1 cellular context compared by ENCODE assay signal in the genomic region with DNA sequence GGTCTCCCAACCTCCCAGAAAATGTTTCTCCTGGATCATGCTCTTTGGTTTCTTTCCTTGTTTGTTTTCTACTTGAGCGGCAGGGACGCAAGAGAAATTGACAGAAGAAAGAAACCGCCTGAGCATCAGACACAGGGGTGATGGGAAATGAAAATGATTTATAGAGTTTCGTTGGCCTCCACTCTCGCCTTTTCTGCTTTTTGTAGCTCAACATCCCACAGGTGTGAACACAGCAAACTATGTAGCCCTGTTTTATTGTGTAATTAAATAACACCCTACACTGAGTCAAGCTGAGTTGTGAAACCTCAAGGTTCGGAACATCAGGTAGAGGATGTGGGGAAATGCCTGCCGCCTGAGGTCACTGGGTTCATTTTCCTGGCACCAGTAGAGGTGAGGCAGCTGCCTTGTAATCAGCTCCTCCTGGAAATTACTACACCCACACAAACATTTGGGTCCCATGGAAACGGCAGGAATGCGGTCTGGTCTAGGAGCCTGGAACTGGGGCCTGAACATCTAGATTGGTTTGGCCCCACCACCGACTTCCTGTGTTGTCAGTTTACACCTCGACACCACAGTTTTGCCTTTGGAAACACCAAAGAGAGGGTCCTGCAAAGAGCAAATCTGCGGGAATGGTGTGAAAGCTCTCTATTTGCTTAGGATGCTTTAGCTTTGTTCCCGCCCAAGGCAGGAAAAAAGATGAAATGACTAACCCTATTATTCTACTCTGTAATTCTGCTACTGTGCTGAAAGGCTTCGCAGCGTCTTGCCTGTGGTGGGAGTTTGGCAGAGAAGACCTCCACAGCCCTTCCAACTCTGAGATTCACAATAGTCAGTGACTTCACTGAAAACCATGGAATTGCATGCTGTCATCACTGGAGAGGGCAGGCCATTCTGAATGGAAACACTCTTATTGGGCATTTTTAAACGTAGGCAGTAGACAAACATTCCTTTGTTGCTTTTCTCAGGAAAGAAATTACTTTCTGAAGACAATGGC.
TF ChIP-seq lines count a peak whose summit lies in the region.

No MANE protein-coding gene starts in this region.

TF ChIP-seq in Ishikawa, 13 proteins besides CTCF, POLR2A, EP300 and RAD21 (continued from another document):
- TF ChIP-seq, protein P1, sequence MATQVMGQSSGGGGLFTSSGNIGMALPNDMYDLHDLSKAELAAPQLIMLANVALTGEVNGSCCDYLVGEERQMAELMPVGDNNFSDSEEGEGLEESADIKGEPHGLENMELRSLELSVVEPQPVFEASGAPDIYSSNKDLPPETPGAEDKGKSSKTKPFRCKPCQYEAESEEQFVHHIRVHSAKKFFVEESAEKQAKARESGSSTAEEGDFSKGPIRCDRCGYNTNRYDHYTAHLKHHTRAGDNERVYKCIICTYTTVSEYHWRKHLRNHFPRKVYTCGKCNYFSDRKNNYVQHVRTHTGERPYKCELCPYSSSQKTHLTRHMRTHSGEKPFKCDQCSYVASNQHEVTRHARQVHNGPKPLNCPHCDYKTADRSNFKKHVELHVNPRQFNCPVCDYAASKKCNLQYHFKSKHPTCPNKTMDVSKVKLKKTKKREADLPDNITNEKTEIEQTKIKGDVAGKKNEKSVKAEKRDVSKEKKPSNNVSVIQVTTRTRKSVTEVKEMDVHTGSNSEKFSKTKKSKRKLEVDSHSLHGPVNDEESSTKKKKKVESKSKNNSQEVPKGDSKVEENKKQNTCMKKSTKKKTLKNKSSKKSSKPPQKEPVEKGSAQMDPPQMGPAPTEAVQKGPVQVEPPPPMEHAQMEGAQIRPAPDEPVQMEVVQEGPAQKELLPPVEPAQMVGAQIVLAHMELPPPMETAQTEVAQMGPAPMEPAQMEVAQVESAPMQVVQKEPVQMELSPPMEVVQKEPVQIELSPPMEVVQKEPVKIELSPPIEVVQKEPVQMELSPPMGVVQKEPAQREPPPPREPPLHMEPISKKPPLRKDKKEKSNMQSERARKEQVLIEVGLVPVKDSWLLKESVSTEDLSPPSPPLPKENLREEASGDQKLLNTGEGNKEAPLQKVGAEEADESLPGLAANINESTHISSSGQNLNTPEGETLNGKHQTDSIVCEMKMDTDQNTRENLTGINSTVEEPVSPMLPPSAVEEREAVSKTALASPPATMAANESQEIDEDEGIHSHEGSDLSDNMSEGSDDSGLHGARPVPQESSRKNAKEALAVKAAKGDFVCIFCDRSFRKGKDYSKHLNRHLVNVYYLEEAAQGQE (IDR thresholded peaks at IDR 0.05; ENCODE audit: low read depth): no peak
- TF ChIP-seq FOXM1 (IDR thresholded peaks at IDR 0.05; ENCODE audit: borderline replicate concordance, low read depth) (no peak), TAF1 (IDR thresholded peaks at IDR 0.05; ENCODE audit: low read depth) (no peak), NFIC (IDR thresholded peaks at IDR 0.05) (peak; percentile 80), YY1 (IDR thresholded peaks at IDR 0.05; ENCODE audit: low read depth) (no peak), CEBPB (IDR thresholded peaks at IDR 0.05) (peak; percentile 88)
- TF ChIP-seq, protein P2, sequence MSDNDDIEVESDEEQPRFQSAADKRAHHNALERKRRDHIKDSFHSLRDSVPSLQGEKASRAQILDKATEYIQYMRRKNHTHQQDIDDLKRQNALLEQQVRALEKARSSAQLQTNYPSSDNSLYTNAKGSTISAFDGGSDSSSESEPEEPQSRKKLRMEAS (IDR thresholded peaks at IDR 0.05): 0 out of 2 replicates have a peak, but pooled peaks have one; percentile 31
